In the genomic region with DNA sequence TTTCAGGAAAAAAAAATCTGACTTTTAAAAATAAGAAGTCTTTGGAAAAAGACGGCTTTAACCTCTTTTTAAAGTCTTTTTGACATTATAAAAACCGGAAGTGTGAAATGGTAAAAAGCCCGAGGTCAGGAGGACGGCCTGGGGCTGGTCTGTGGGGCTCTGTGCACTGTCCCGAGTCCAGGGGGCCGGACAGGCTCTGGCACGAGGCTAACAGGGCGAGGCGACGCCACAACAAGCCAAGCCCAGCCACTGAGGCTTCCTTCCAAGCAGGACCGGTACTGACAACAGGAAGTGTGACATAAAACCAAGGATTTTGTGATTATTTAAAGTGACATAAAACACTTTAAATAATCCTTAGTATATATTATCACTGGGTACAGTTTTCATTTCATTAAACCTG, we compare ENCODE assay signal across 9 cellular contexts. TPM values are rescaled to one million over a fixed set of nuclear protein-coding genes. Genes with fewer than 3 reads are reported as not detected.
DNase-seq lines count a peak whose midpoint lies in the region; ATAC-seq and TF ChIP-seq lines count a peak whose summit lies in the region.
"Had no signal": no experiment of that assay in that cellular context is flagged by ENCODE, and none has a peak within 500 bp of the region (broad histone marks: within the 10 kb centered on the region; RNA-seq: fewer than 3 reads in every experiment).

No MANE protein-coding gene starts in this region.

- no peak for TF ChIP-seq CTCF in CD8-positive, alpha-beta T cell (IDR thresholded peaks at IDR 0.05)
- TF ChIP-seq CTCF in gastroesophageal sphincter (IDR thresholded peaks at IDR 0.05) (no peak), BE2C (IDR thresholded peaks at IDR 0.05; ENCODE audit: low read depth, low read length) (no peak)

- no peaks in the 10 kb centered on the region for H3K27me3 ChIP-seq in CD8-positive, alpha-beta T cell (ENCODE audit: insufficient read depth, low read length)
- no peaks in the 10 kb centered on the region for H3K27me3 ChIP-seq in gastroesophageal sphincter
- no peaks in the 10 kb centered on the region for H3K27me3 ChIP-seq in BE2C

- H3K4me1 Mint-ChIP-seq in CD8-positive, alpha-beta T cell (ENCODE audit: low read depth): peaks cover 50% of the 10 kb centered on the region
- H3K4me1 Mint-ChIP-seq in activated T-helper 1 cell treated with anti-CD3 and anti-CD28 coated beads, Interleukin-12 subunit alpha, Interleukin-12 subunit beta, Interleukin-2, Interleukin-4 antibody, amounts not matched to agents 30 ng/mL and 10 ng/mL and 1 ng/mL, durations not matched to agents 14 hours and 24 hours and 36 hours (ENCODE audit: low read depth): peaks cover 52% of the 10 kb centered on the region

- no peak overlapping the region for H3K4me3 ChIP-seq in CD8-positive, alpha-beta T cell (ENCODE audit: low read depth, low read length)
- H3K4me3 ChIP-seq in gastroesophageal sphincter (no peak overlapping the region), BE2C (ENCODE audit: low read depth, low read length) (no peak overlapping the region)

- peak overlapping the region; percentile 76 for H3K4me3 Mint-ChIP-seq in CD8-positive, alpha-beta T cell
- peak overlapping the region; percentile 13 for H3K4me3 Mint-ChIP-seq in activated T-helper 1 cell treated with anti-CD3 and anti-CD28 coated beads, Interleukin-12 subunit alpha, Interleukin-12 subunit beta, Interleukin-2, Interleukin-4 antibody, amounts not matched to agents 30 ng/mL and 10 ng/mL and 1 ng/mL, durations not matched to agents 14 hours and 24 hours and 36 hours

- no peaks in the 10 kb centered on the region for H3K27me3 Mint-ChIP-seq in CD8-positive, alpha-beta T cell (ENCODE audit: low read depth)
- no peaks in the 10 kb centered on the region for H3K27me3 Mint-ChIP-seq in activated T-helper 1 cell treated with anti-CD3 and anti-CD28 coated beads, Interleukin-12 subunit alpha, Interleukin-12 subunit beta, Interleukin-2, Interleukin-4 antibody, amounts not matched to agents 30 ng/mL and 10 ng/mL and 1 ng/mL, durations not matched to agents 14 hours and 24 hours and 36 hours (ENCODE audit: insufficient read depth)
- H3K27me3 Mint-ChIP-seq: naive B cell had no signal

- peaks cover 78% of the 10 kb centered on the region for H3K36me3 Mint-ChIP-seq in CD8-positive, alpha-beta T cell
- peaks cover 39% of the 10 kb centered on the region for H3K36me3 Mint-ChIP-seq in activated T-helper 1 cell treated with anti-CD3 and anti-CD28 coated beads, Interleukin-12 subunit alpha, Interleukin-12 subunit beta, Interleukin-2, Interleukin-4 antibody, amounts not matched to agents 30 ng/mL and 10 ng/mL and 1 ng/mL, durations not matched to agents 14 hours and 24 hours and 36 hours (ENCODE audit: low read depth)

- H3K27ac ChIP-seq in CD8-positive, alpha-beta T cell (ENCODE audit: low read depth, low read length): peak overlapping the region; percentile 49
- H3K27ac ChIP-seq in gastroesophageal sphincter: peak overlapping the region in 3 of 4 donors; percentile 64 to 69 (median 68)

- POLR2A ChIA-PET in CD8-positive, alpha-beta T cell (lab: Charles Lee): interaction anchor here (0.6 kb wide), 1 partner anchor 32 kb away, joined by 3 read pairs; no protein-coding TSS in a partner anchor

- no peak for ATAC-seq in CD8-positive, alpha-beta T cell
- ATAC-seq in gastroesophageal sphincter (peak; percentile 81), sciatic nerve (peak; percentile 90), HG03469 (IDR thresholded peaks at IDR 0.05; ENCODE audit: unreplicated experiment) (no peak), HG02763 (IDR thresholded peaks at IDR 0.05; ENCODE audit: unreplicated experiment) (no peak)

- H3K27ac Mint-ChIP-seq in CD8-positive, alpha-beta T cell: peak overlapping the region; percentile 90
- peak overlapping the region; percentile 44 for H3K27ac Mint-ChIP-seq in activated T-helper 1 cell treated with anti-CD3 and anti-CD28 coated beads, Interleukin-12 subunit alpha, Interleukin-12 subunit beta, Interleukin-2, Interleukin-4 antibody, amounts not matched to agents 30 ng/mL and 10 ng/mL and 1 ng/mL, durations not matched to agents 14 hours and 24 hours and 36 hours

- CTCF ChIA-PET in CD8-positive, alpha-beta T cell (lab: Charles Lee): interaction anchor here (0.8 kb wide), 1 partner anchor 126 kb away, joined by 3 read pairs; no protein-coding TSS in a partner anchor

- peaks cover 28% of the 10 kb centered on the region for H3K36me3 ChIP-seq in CD8-positive, alpha-beta T cell (ENCODE audit: insufficient read depth, low read length)
- H3K36me3 ChIP-seq in gastroesophageal sphincter (peaks cover 0 to 77% of the 10 kb centered on the region in 2 donors), BE2C (peaks cover 89% of the 10 kb centered on the region)

- peaks cover 28% of the 10 kb centered on the region for H3K4me1 ChIP-seq in CD8-positive, alpha-beta T cell (ENCODE audit: insufficient read depth, low read length)
- H3K4me1 ChIP-seq in gastroesophageal sphincter: peaks cover 0 to 84% (median 51%) of the 10 kb centered on the region in 3 donors
- no peaks in the 10 kb centered on the region for H3K4me1 ChIP-seq in BE2C

- H3K9me3 ChIP-seq in CD8-positive, alpha-beta T cell (ENCODE audit: low read length): no peaks in the 10 kb centered on the region
- no peaks in the 10 kb centered on the region for H3K9me3 ChIP-seq in gastroesophageal sphincter
- H3K9me3 ChIP-seq in BE2C: no peaks in the 10 kb centered on the region

- no peaks in the 10 kb centered on the region for H3K9me3 Mint-ChIP-seq in CD8-positive, alpha-beta T cell
- no peaks in the 10 kb centered on the region for H3K9me3 Mint-ChIP-seq in activated T-helper 1 cell treated with anti-CD3 and anti-CD28 coated beads, Interleukin-12 subunit alpha, Interleukin-12 subunit beta, Interleukin-2, Interleukin-4 antibody, amounts not matched to agents 30 ng/mL and 10 ng/mL and 1 ng/mL, durations not matched to agents 14 hours and 24 hours and 36 hours
- H3K9me3 Mint-ChIP-seq: naive B cell had no signal

- peak in 1 of 7 experiments; percentile 10 for DNase-seq in CD8-positive, alpha-beta T cell
- no peak for DNase-seq in activated T-helper 1 cell treated with anti-CD3 and anti-CD28 coated beads, Interleukin-12 subunit alpha, Interleukin-12 subunit beta, Interleukin-2, Interleukin-4 antibody, amounts not matched to agents 30 ng/mL and 10 ng/mL and 1 ng/mL, durations not matched to agents 14 hours and 24 hours and 36 hours (ENCODE audit: low spot score)
- DNase-seq in sciatic nerve (ENCODE audit: low spot score) (peak; percentile 79), BE2C (no peak), EL (no peak)
- DNase-seq: naive B cell had no signal

- WGBS in gastroesophageal sphincter (ENCODE audit: low coverage in 1 of 2), 2 donors: 7 to 50% methylated on average over 1 to 10 of the region's 11 CpGs

- no peak for TF ChIP-seq POLR2A in gastroesophageal sphincter (IDR thresholded peaks at IDR 0.05)

- no peak for TF ChIP-seq EP300 in gastroesophageal sphincter (IDR thresholded peaks at IDR 0.05)

- intact Hi-C loops in CD8-positive, alpha-beta T cell (cut with DNase I, micrococcal nuclease): loop anchor here (5.0 kb wide), 2 partner anchors 39 to 129 kb away; a partner anchor contains a TSS
- intact Hi-C loops in activated T-helper 1 cell treated with anti-CD3 and anti-CD28 coated beads, Interleukin-12 subunit alpha, Interleukin-12 subunit beta, Interleukin-2, Interleukin-4 antibody, amounts not matched to agents 30 ng/mL and 10 ng/mL and 1 ng/mL, durations not matched to agents 14 hours and 24 hours and 36 hours (cut with micrococcal nuclease): no loop called here
- intact Hi-C loops in sciatic nerve (cut with DNase I): no loop called here

RNA-seq across cellular contexts. Expression of a gene that starts 39.2 kb away (rescaled TPM):
- 100 to 1,000 TPM; 159 to 167 TPM for total RNA-seq in CD8-positive, alpha-beta T cell
- 45.5 and 46.8 TPM in 2 replicates for total RNA-seq in activated T-helper 1 cell treated with anti-CD3 and anti-CD28 coated beads, Interleukin-12 subunit alpha, Interleukin-12 subunit beta, Interleukin-2, Interleukin-4 antibody, amounts not matched to agents 30 ng/mL and 10 ng/mL and 1 ng/mL, durations not matched to agents 14 hours and 24 hours and 36 hours
- total RNA-seq in gastroesophageal sphincter (10 to 100 TPM; 36.0 to 66.0 (median 45.5) TPM), sciatic nerve (37.7 TPM)
- 61.6 TPM for polyA plus RNA-seq in BE2C (2012; ENCODE audit: insufficient read depth, insufficient read length, low read depth)

Comparison
In these comparisons a context has a peak if more than half of its experiments do, and no peak if none do; other contexts are left out.
1. ATAC-seq: peak in gastroesophageal sphincter (single experiment) and sciatic nerve (single experiment); none in CD8-positive, alpha-beta T cell (single experiment), HG03469 (single experiment) and HG02763 (single experiment).
2. intact Hi-C loops: an anchor here in CD8-positive, alpha-beta T cell (5.0 kb wide); none called in activated T-helper 1 cell treated with anti-CD3 and anti-CD28 coated beads, Interleukin-12 subunit alpha, Interleukin-12 subunit beta, Interleukin-2, Interleukin-4 antibody, amounts not matched to agents 30 ng/mL and 10 ng/mL and 1 ng/mL, durations not matched to agents 14 hours and 24 hours and 36 hours and sciatic nerve.